1 cellular context compared by ENCODE assay signal in genomic region chr6:29649701-29650673, GRCh38.
A peak's percentile ranks its signal among the peaks of the same experiment; 100 is the strongest.
TF ChIP-seq lines count a peak whose summit lies in the region.

No MANE protein-coding gene starts in this region.

TF ChIP-seq in HepG2, 621 proteins besides CTCF, POLR2A, EP300 and RAD21 (continued from another document and continues in another):
- TF ChIP-seq ZNF709 (CRISPR knock-in tag; IDR thresholded peaks at IDR 0.05), result no peak
- no peak for TF ChIP-seq AHR (CRISPR knock-in tag; IDR thresholded peaks at IDR 0.05)
- TF ChIP-seq ZNF407 (CRISPR knock-in tag; IDR thresholded peaks at IDR 0.05; ENCODE audit: not compliant biosample characterization), result no peak
- no peak for TF ChIP-seq JUND (CRISPR knock-in tag; IDR thresholded peaks at IDR 0.05)
- no peak for TF ChIP-seq RBM22 (optimal IDR thresholded peaks at IDR 0.05; ENCODE audit: low read length)
- TF ChIP-seq KAT2B (IDR thresholded peaks at IDR 0.05; ENCODE audit: borderline replicate concordance, low read depth, low read length), result no peak
- peak; percentile 82; the same call in 1 of the 2 replicates for TF ChIP-seq ZFP90 (CRISPR knock-in tag; IDR thresholded peaks at IDR 0.05; ENCODE audit: borderline replicate concordance)
- peak; percentile 49; the same call in 1 of the 2 replicates for TF ChIP-seq ZBTB43 (CRISPR knock-in tag; conservative IDR thresholded peaks at IDR 0.05)
- TF ChIP-seq ZNF800 (CRISPR knock-in tag; IDR thresholded peaks at IDR 0.05), result peak; percentile 85; the same call in 1 of the 2 replicates
- no peak for TF ChIP-seq ZIK1 (CRISPR knock-in tag; IDR thresholded peaks at IDR 0.05; ENCODE audit: borderline replicate concordance, low read depth)
- no peak for TF ChIP-seq ZNF552 (CRISPR knock-in tag; IDR thresholded peaks at IDR 0.05; ENCODE audit: borderline replicate concordance)
- TF ChIP-seq HINFP (CRISPR knock-in tag; IDR thresholded peaks at IDR 0.05; ENCODE audit: low read depth), result no peak
- TF ChIP-seq ZNF343 (CRISPR knock-in tag; IDR thresholded peaks at IDR 0.05), result no peak
- no peak for TF ChIP-seq ZNF629 (CRISPR knock-in tag; conservative IDR thresholded peaks at IDR 0.05)
- peak; percentile 52 for TF ChIP-seq SALL1 (CRISPR knock-in tag; IDR thresholded peaks at IDR 0.05)
- TF ChIP-seq FOXP4 (CRISPR knock-in tag; IDR thresholded peaks at IDR 0.05), result 0 out of 2 replicates have a peak, but pooled peaks have one; percentile 25
- TF ChIP-seq ZMYM2 (CRISPR knock-in tag; IDR thresholded peaks at IDR 0.05), result no peak
- TF ChIP-seq SUZ12 (IDR thresholded peaks at IDR 0.05; ENCODE audit: low read depth, low read length), result no peak
- no peak for TF ChIP-seq SNAI1 (CRISPR knock-in tag; IDR thresholded peaks at IDR 0.05; ENCODE audit: borderline replicate concordance)
- no peak for TF ChIP-seq ZNF597 (CRISPR knock-in tag; IDR thresholded peaks at IDR 0.05)
- no peak for TF ChIP-seq ZNF142 (CRISPR knock-in tag; IDR thresholded peaks at IDR 0.05)
- TF ChIP-seq BRCA1 (CRISPR knock-in tag; IDR thresholded peaks at IDR 0.05), result 0 out of 2 replicates have a peak, but pooled peaks have one; percentile 40
- peak; percentile 73 for TF ChIP-seq ZFY (CRISPR knock-in tag; IDR thresholded peaks at IDR 0.05)
- TF ChIP-seq ZNF780A (CRISPR knock-in tag; IDR thresholded peaks at IDR 0.05), result no peak
- TF ChIP-seq MZF1 (CRISPR knock-in tag; IDR thresholded peaks at IDR 0.05; ENCODE audit: borderline replicate concordance), result 0 out of 2 replicates have a peak, but pooled peaks have one; percentile 52
- no peak for TF ChIP-seq ETV6 (CRISPR knock-in tag; conservative IDR thresholded peaks at IDR 0.05)
- TF ChIP-seq KDM1A (CRISPR knock-in tag; IDR thresholded peaks at IDR 0.05), result no peak
- TF ChIP-seq TARDBP (CRISPR knock-in tag; IDR thresholded peaks at IDR 0.05), result peak; percentile 63; the same call in 1 of the 2 replicates
- TF ChIP-seq SIX4 (CRISPR knock-in tag; IDR thresholded peaks at IDR 0.05), result no peak
- no peak for TF ChIP-seq HES4 (CRISPR knock-in tag; IDR thresholded peaks at IDR 0.05; ENCODE audit: borderline replicate concordance)
- TF ChIP-seq TAF1 (CRISPR knock-in tag; IDR thresholded peaks at IDR 0.05), result no peak
- 0 out of 2 replicates have a peak, but pooled peaks have one; percentile 40 for TF ChIP-seq IRX3 (CRISPR knock-in tag; IDR thresholded peaks at IDR 0.05; ENCODE audit: borderline replicate concordance, low read depth)
- TF ChIP-seq GRHL1 (CRISPR knock-in tag; conservative IDR thresholded peaks at IDR 0.05), result no peak
- TF ChIP-seq PAF1 (CRISPR knock-in tag; IDR thresholded peaks at IDR 0.05), result no peak
- TF ChIP-seq NFRKB (IDR thresholded peaks at IDR 0.05), result no peak
